Comparison of ENCODE assay signal across 35 cellular contexts in the genomic region with DNA sequence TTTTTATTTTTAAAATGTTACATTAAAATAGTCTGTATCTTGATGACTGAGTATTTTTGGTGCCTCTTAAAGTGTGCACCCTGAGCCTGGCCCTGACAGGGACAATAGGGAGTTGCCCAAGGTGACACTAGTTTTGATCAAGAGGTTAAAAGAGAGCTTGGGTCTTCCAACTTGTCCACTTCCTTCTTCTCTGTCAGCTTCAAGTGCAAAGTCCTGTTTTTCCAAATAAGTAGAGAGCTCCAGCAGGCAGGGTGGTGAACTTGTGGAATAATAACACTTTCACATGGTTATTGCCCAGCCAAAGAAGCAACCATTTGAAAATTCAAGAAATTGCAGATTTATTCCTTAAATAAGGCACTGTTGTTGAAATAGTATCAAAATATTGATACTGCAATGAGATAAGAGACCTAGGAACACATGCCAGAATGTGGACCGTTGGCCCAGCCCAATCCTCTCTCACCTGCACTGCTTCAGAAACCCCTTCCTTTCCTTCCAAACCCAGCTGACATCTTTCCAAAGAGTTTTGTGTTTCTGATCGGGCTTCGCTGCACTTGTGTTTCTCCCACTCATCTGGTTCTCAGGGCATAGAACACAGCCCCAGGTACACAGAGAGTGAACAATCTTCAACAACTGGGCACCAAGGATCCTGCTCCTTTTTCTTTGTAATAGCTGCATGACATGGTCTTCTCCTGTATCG. TPM values are rescaled to one million over a fixed set of nuclear protein-coding genes. Genes with fewer than 3 reads are reported as not detected.
"Had no signal": no experiment of that assay in that cellular context is flagged by ENCODE, and none has a peak within 500 bp of the region (broad histone marks: within the 10 kb centered on the region; RNA-seq: fewer than 3 reads in every experiment).

No MANE protein-coding gene starts in this region.

- H3K4me3 Mint-ChIP-seq: activated B cell treated with CpG ODN at 0.5 μM for 24 hours; activated CD8-positive, alpha-beta T cell treated with anti-CD3 and anti-CD28 coated beads for 36 hours; activated naive CD4-positive, alpha-beta T cell treated with anti-CD3 and anti-CD28 coated beads, Interleukin-2, amount 10 ng/mL, durations not matched to agents 7 days and 5 days; activated naive CD8-positive, alpha-beta T cell treated with anti-CD3 and anti-CD28 coated beads, Interleukin-2, amount 10 ng/mL, durations not matched to agents 7 days and 5 days; activated T-cell treated with anti-CD3 and anti-CD28 coated beads, Interleukin-2, amount 50 U/mL, for 4 hours; activated T-helper 17 cell treated with anti-CD3 and anti-CD28 coated beads, Interleukin-2, amount 50 U/mL, for 72 hours; brain; dendritic cell treated with granulocyte-macrophage colony-stimulating factor and Interleukin-4, amounts not matched to agents 40 ng/mL and 50 ng/mL, for 4 days; T-helper 17 cell; T-helper 2 cell treated with Interferon-gamma antibody and Interleukin-4, amounts not matched to agents 5 μg/mL and 100 μg/mL, for 36 hours had no signal

- H3K4me1 Mint-ChIP-seq: activated B cell treated with CpG ODN at 0.5 μM for 24 hours; activated naive CD4-positive, alpha-beta T cell treated with anti-CD3 and anti-CD28 coated beads, Interleukin-2, amount 10 ng/mL, durations not matched to agents 7 days and 5 days; activated naive CD8-positive, alpha-beta T cell treated with anti-CD3 and anti-CD28 coated beads, Interleukin-2, amount 10 ng/mL, durations not matched to agents 7 days and 5 days; activated T-helper 17 cell treated with anti-CD3 and anti-CD28 coated beads, Interleukin-2, amount 50 U/mL, for 72 hours; T-helper 17 cell had no signal

- H3K9me3 ChIP-seq: ascending aorta, breast epithelium, esophagus muscularis mucosa, gastrocnemius medialis, heart left ventricle had no signal

- H3K27me3 ChIP-seq: ascending aorta, breast epithelium, gastrocnemius medialis had no signal

- DNase-seq: activated B cell treated with CpG ODN at 0.5 μM for 24 hours; activated CD4-positive, alpha-beta T cell treated with anti-CD3 and anti-CD28 coated beads for 48 hours; activated CD4-positive, alpha-beta T cell treated with anti-CD3 and anti-CD28 coated beads, Interleukin-2, amount 50 U/mL, for 1 hour; activated CD4-positive, alpha-beta T cell treated with anti-CD3 and anti-CD28 coated beads, Interleukin-2, amount 50 U/mL, for 48 hours; activated CD8-positive, alpha-beta memory T cell treated with anti-CD3 and anti-CD28 coated beads for 24 hours; activated CD8-positive, alpha-beta T cell treated with anti-CD3 and anti-CD28 coated beads for 36 hours; activated gamma-delta T cell; activated naive CD4-positive, alpha-beta T cell; activated naive CD4-positive, alpha-beta T cell treated with anti-CD3 and anti-CD28 coated beads, Interleukin-2, amount 10 ng/mL, durations not matched to agents 7 days and 5 days; activated naive CD8-positive, alpha-beta T cell treated with anti-CD3 and anti-CD28 coated beads, Interleukin-2, amount 10 ng/mL, durations not matched to agents 7 days and 5 days; activated T-cell treated with anti-CD3 and anti-CD28 coated beads, Interleukin-2, amount 50 U/mL, for 4 hours; central memory CD4-positive, alpha-beta T cell; cerebellar nuclear complex; effector memory CD4-positive, alpha-beta T cell; erythroblast; foreskin keratinocyte; gastrocnemius medialis; glutamatergic neuron; heart left ventricle; T-helper 1 cell; T-helper 17 cell; T1000; WERI-Rb-1 had no signal

- H3K36me3 ChIP-seq: ascending aorta, breast epithelium, cardiac muscle cell, esophagus muscularis mucosa, gastrocnemius medialis, heart left ventricle, WERI-Rb-1 had no signal

- H3K9me3 Mint-ChIP-seq: activated B cell treated with CpG ODN at 0.5 μM for 24 hours; activated CD8-positive, alpha-beta T cell treated with anti-CD3 and anti-CD28 coated beads for 36 hours; activated naive CD4-positive, alpha-beta T cell treated with anti-CD3 and anti-CD28 coated beads, Interleukin-2, amount 10 ng/mL, durations not matched to agents 7 days and 5 days; activated naive CD4-positive, alpha-beta T cell treated with anti-CD3 and anti-CD28 coated beads, Interleukin-2, amount 50 U/mL, for 72 hours; activated naive CD8-positive, alpha-beta T cell treated with anti-CD3 and anti-CD28 coated beads, Interleukin-2, amount 10 ng/mL, durations not matched to agents 7 days and 5 days; activated T-cell treated with anti-CD3 and anti-CD28 coated beads, Interleukin-2, amount 50 U/mL, for 4 hours; activated T-helper 17 cell treated with anti-CD3 and anti-CD28 coated beads, Interleukin-2, amount 50 U/mL, for 72 hours; brain; dendritic cell treated with granulocyte-macrophage colony-stimulating factor and Interleukin-4, amounts not matched to agents 40 ng/mL and 50 ng/mL, for 4 days; T-helper 2 cell treated with Interferon-gamma antibody and Interleukin-4, amounts not matched to agents 5 μg/mL and 100 μg/mL, for 36 hours had no signal

- H3K27ac Mint-ChIP-seq: activated B cell treated with CpG ODN at 0.5 μM for 24 hours; activated CD8-positive, alpha-beta T cell treated with anti-CD3 and anti-CD28 coated beads for 36 hours; activated naive CD4-positive, alpha-beta T cell treated with anti-CD3 and anti-CD28 coated beads, Interleukin-2, amount 10 ng/mL, durations not matched to agents 7 days and 5 days; activated naive CD4-positive, alpha-beta T cell treated with anti-CD3 and anti-CD28 coated beads, Interleukin-2, amount 50 U/mL, for 72 hours; activated naive CD8-positive, alpha-beta T cell treated with anti-CD3 and anti-CD28 coated beads, Interleukin-2, amount 10 ng/mL, durations not matched to agents 7 days and 5 days; activated T-helper 17 cell treated with anti-CD3 and anti-CD28 coated beads, Interleukin-2, amount 50 U/mL, for 72 hours; brain; dendritic cell treated with granulocyte-macrophage colony-stimulating factor and Interleukin-4, amounts not matched to agents 40 ng/mL and 50 ng/mL, for 4 days; T-helper 17 cell; T-helper 2 cell treated with Interferon-gamma antibody and Interleukin-4, amounts not matched to agents 5 μg/mL and 100 μg/mL, for 36 hours had no signal

- H3K27ac ChIP-seq: ascending aorta, breast epithelium, cardiac muscle cell, coronary artery, dorsolateral prefrontal cortex, esophagus muscularis mucosa, foreskin keratinocyte, gastrocnemius medialis, heart left ventricle, WERI-Rb-1 had no signal

- H3K4me1 ChIP-seq: ascending aorta, breast epithelium, foreskin keratinocyte had no signal

- H3K36me3 Mint-ChIP-seq: activated naive CD4-positive, alpha-beta T cell treated with anti-CD3 and anti-CD28 coated beads, Interleukin-2, amount 10 ng/mL, durations not matched to agents 7 days and 5 days; activated naive CD4-positive, alpha-beta T cell treated with anti-CD3 and anti-CD28 coated beads, Interleukin-2, amount 50 U/mL, for 72 hours; activated naive CD8-positive, alpha-beta T cell treated with anti-CD3 and anti-CD28 coated beads, Interleukin-2, amount 10 ng/mL, durations not matched to agents 7 days and 5 days; brain had no signal

- ATAC-seq: activated CD4-positive, CD25-positive, alpha-beta regulatory T cell treated with anti-CD3 and anti-CD28 coated beads, Interleukin-2, amount 50 U/mL, for 24 hours; activated CD8-positive, alpha-beta T cell treated with anti-CD3 and anti-CD28 coated beads for 36 hours; activated naive CD4-positive, alpha-beta T cell treated with anti-CD3 and anti-CD28 coated beads, Interleukin-2, amount 50 U/mL, for 72 hours; activated T-cell treated with anti-CD3 and anti-CD28 coated beads, Interleukin-2, amount 50 U/mL, for 4 hours; activated T-helper 17 cell treated with anti-CD3 and anti-CD28 coated beads, Interleukin-2, amount 50 U/mL, for 72 hours; foreskin keratinocyte; gastrocnemius medialis; heart left ventricle; T-helper 17 cell had no signal

- H3K4me3 ChIP-seq: ascending aorta, breast epithelium, cardiac muscle cell, coronary artery, dorsolateral prefrontal cortex, esophagus muscularis mucosa, gastrocnemius medialis, heart left ventricle had no signal

RNA-seq across cellular contexts. Expression of a gene that starts 13.8 kb away (rescaled TPM):
- total RNA-seq: activated B cell treated with CpG ODN at 0.5 μM for 24 hours; activated naive CD4-positive, alpha-beta T cell treated with anti-CD3 and anti-CD28 coated beads, Interleukin-2, amount 50 U/mL, for 72 hours; activated naive CD8-positive, alpha-beta T cell treated with anti-CD3 and anti-CD28 coated beads, Interleukin-2, amount 10 ng/mL, durations not matched to agents 7 days and 5 days; activated T-helper 17 cell treated with anti-CD3 and anti-CD28 coated beads, Interleukin-2, amount 50 U/mL, for 72 hours; ascending aorta; esophagus muscularis mucosa; gastrocnemius medialis; T-helper 17 cell had no signal
